In the genomic region with DNA sequence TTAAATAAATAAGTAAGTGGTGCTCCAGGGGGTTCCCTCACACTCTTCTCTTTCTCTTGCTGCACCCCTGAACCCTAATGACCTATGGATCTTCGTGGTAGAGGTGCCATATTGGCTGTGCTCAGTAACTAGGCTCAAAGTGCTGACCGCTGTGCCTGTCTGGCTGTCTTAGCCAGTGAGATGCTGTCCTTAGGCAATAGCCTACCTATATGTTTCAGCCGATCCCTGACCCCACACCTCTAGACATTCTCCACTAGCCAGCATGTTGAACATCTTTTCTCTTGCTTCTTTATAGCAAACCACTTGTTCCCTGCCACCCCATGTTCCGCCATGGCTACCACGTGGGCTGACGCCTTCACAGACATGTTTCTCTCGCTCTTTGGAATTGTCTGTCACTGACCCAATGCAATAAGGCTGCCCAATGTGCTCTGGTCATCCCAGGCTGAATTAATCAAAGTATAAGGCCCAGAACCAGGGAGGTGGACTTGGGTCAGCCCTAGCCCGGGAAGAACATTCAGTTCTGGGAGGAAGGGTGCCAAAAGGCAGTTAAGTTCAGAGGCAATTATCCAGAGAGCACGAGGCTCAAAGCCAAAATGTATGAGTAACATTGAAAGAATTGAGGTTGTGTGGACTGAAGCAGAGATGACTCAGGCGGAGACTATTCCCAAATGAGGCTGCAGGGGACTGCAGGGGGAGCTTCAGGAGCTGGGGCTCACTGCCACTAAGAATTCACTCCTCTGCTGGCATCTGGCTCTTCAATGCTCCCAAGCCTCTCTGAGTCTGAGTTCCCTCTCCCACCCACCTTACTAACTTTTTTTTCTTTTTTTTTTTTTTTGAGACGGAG, we compare ENCODE assay signal across 9 cellular contexts. TPM values are rescaled to one million over a fixed set of nuclear protein-coding genes. Genes with fewer than 3 reads are reported as not detected.
DNase-seq lines count a peak whose midpoint lies in the region; ATAC-seq and TF ChIP-seq lines count a peak whose summit lies in the region.
"Had no signal": no experiment of that assay in that cellular context is flagged by ENCODE, and none has a peak within 500 bp of the region (broad histone marks: within the 10 kb centered on the region; RNA-seq: fewer than 3 reads in every experiment).

No MANE protein-coding gene starts in this region.

- H3K4me3 Mint-ChIP-seq in activated CD8-positive, alpha-beta memory T cell treated with anti-CD3 and anti-CD28 coated beads, Interleukin-2, amount 10 ng/mL, durations not matched to agents 7 days and 5 days = no peak overlapping the region
- no peak overlapping the region for H3K4me3 Mint-ChIP-seq in CD8-positive, alpha-beta memory T cell
- H3K4me3 Mint-ChIP-seq: memory B cell had no signal

- H3K9me3 ChIP-seq in CD8-positive, alpha-beta memory T cell (ENCODE audit: low read length) = no peaks in the 10 kb centered on the region

- no peak overlapping the region for H3K4me3 ChIP-seq in CD8-positive, alpha-beta memory T cell (ENCODE audit: low read length)

- no peaks in the 10 kb centered on the region for H3K27me3 ChIP-seq in CD8-positive, alpha-beta memory T cell (ENCODE audit: insufficient read depth, low read length, poor library complexity, severe bottlenecking)

- no peaks in the 10 kb centered on the region for H3K4me1 ChIP-seq in CD8-positive, alpha-beta memory T cell (ENCODE audit: insufficient read depth, low read length)

- CTCF ChIA-PET in activated CD8-positive, alpha-beta memory T cell treated with anti-CD3 and anti-CD28 coated beads, Interleukin-2, amount 10 ng/mL, durations not matched to agents 7 days and 5 days (lab: Charles Lee) = interaction anchor here (0.6 kb wide), 1 partner anchor 1059 kb away, joined by 3 read pairs; no protein-coding TSS in a partner anchor
- CTCF ChIA-PET in CD8-positive, alpha-beta memory T cell (lab: Charles Lee) = no interaction called here

- H3K27me3 Mint-ChIP-seq in activated CD8-positive, alpha-beta memory T cell treated with anti-CD3 and anti-CD28 coated beads, Interleukin-2, amount 10 ng/mL, durations not matched to agents 7 days and 5 days = peaks cover 9% of the 10 kb centered on the region
- H3K27me3 Mint-ChIP-seq in CD8-positive, alpha-beta memory T cell = peaks cover 8 to 13% of the 10 kb centered on the region in 2 donors

- peaks cover 3% of the 10 kb centered on the region for H3K4me1 Mint-ChIP-seq in activated CD8-positive, alpha-beta memory T cell treated with anti-CD3 and anti-CD28 coated beads, Interleukin-2, amount 10 ng/mL, durations not matched to agents 7 days and 5 days
- H3K4me1 Mint-ChIP-seq in CD8-positive, alpha-beta memory T cell = no peaks in the 10 kb centered on the region
- H3K4me1 Mint-ChIP-seq: memory B cell had no signal

- H3K36me3 ChIP-seq in CD8-positive, alpha-beta memory T cell (ENCODE audit: insufficient read depth, low read length) = no peaks in the 10 kb centered on the region

- H3K9me3 Mint-ChIP-seq in activated CD8-positive, alpha-beta memory T cell treated with anti-CD3 and anti-CD28 coated beads, Interleukin-2, amount 10 ng/mL, durations not matched to agents 7 days and 5 days (ENCODE audit: low read depth) = no peaks in the 10 kb centered on the region
- H3K9me3 Mint-ChIP-seq in CD8-positive, alpha-beta memory T cell = no peaks in the 10 kb centered on the region
- H3K9me3 Mint-ChIP-seq: memory B cell had no signal

- peak; percentile 98 for ATAC-seq in SK-N-SH treated with all-trans-retinoic acid at 6 μM for 48 hours
- ATAC-seq in activated CD8-positive, alpha-beta memory T cell treated with anti-CD3 and anti-CD28 coated beads, Interleukin-2, amount 10 ng/mL, durations not matched to agents 7 days and 5 days = no peak

- POLR2A ChIA-PET in CD8-positive, alpha-beta memory T cell (lab: Charles Lee) = no interaction called here

- intact Hi-C loops in posterior vena cava (cut with DNase I) = no loop called here

- H3K36me3 Mint-ChIP-seq in activated CD8-positive, alpha-beta memory T cell treated with anti-CD3 and anti-CD28 coated beads, Interleukin-2, amount 10 ng/mL, durations not matched to agents 7 days and 5 days = no peaks in the 10 kb centered on the region
- H3K36me3 Mint-ChIP-seq in CD8-positive, alpha-beta memory T cell = no peaks in the 10 kb centered on the region
- H3K36me3 Mint-ChIP-seq: memory B cell had no signal

- in situ Hi-C loops in G401 (cut with HindIII; ENCODE audit: low sequenced_read_pairs) = no loop called here

- DNase-seq in G401 (ENCODE audit: low spot score) (peak; percentile 65), globus pallidus (ENCODE audit: low spot score) (peak; percentile 53), posterior vena cava (ENCODE audit: low spot score) (peak; percentile 89), NCI-H774 (lab: John Stamatoyannopoulos, UW) (no peak), NCI-H1048 (lab: John Stamatoyannopoulos, UW) (no peak)
- no peak for DNase-seq in activated CD8-positive, alpha-beta memory T cell treated with anti-CD3 and anti-CD28 coated beads, Interleukin-2, amount 10 ng/mL, durations not matched to agents 7 days and 5 days
- no peak for DNase-seq in CD8-positive, alpha-beta memory T cell

- no peak overlapping the region for H3K27ac Mint-ChIP-seq in activated CD8-positive, alpha-beta memory T cell treated with anti-CD3 and anti-CD28 coated beads, Interleukin-2, amount 10 ng/mL, durations not matched to agents 7 days and 5 days
- peak overlapping the region in 1 of 8 donors; percentile 30 for H3K27ac Mint-ChIP-seq in CD8-positive, alpha-beta memory T cell
- H3K27ac Mint-ChIP-seq: memory B cell had no signal

- H3K27ac ChIP-seq in CD8-positive, alpha-beta memory T cell (ENCODE audit: low read depth, low read length) = no peak overlapping the region

TF ChIP-seq in SK-N-SH treated with all-trans-retinoic acid at 6 μM for 48 hours, 23 proteins besides CTCF, POLR2A, EP300 and RAD21:
- TF ChIP-seq CSDC2 (CRISPR knock-in tag; IDR thresholded peaks at IDR 0.05) (0 out of 2 replicates have a peak, but pooled peaks have one; percentile 57), ZNF70 (CRISPR knock-in tag; IDR thresholded peaks at IDR 0.05) (peak; percentile 98), ISL1 (CRISPR knock-in tag; IDR thresholded peaks at IDR 0.05) (peak; percentile 77), ZFP3 (CRISPR knock-in tag; IDR thresholded peaks at IDR 0.05) (peak; percentile 75), TOX (CRISPR knock-in tag; IDR thresholded peaks at IDR 0.05; ENCODE audit: borderline replicate concordance) (no peak)

RNA-seq across cellular contexts. Expression of a gene that starts 28.7 kb away (rescaled TPM):
- total RNA-seq in G401 (2014; rRNA removed; shearing (Covaris generic)) = 11.4 and 14.4 TPM in 2 replicates
- total RNA-seq in posterior vena cava = 10 to 100 TPM; 51.7 to 58.3 TPM
- 10 to 100 TPM; 38.9 to 39.6 TPM for total RNA-seq in activated CD8-positive, alpha-beta memory T cell treated with anti-CD3 and anti-CD28 coated beads, Interleukin-2, amount 10 ng/mL, durations not matched to agents 7 days and 5 days
- 10 to 100 TPM; 40.4 to 44.0 TPM for total RNA-seq in CD8-positive, alpha-beta memory T cell
- 11.4 TPM for polyA plus RNA-seq in CD8-positive, alpha-beta memory T cell

Comparison
In these comparisons a context has a peak if more than half of its experiments do, and no peak if none do; other contexts are left out.
1. DNase-seq: peak in G401 (single experiment), globus pallidus (single experiment) and posterior vena cava (single experiment); none in activated CD8-positive, alpha-beta memory T cell treated with anti-CD3 and anti-CD28 coated beads, Interleukin-2, amount 10 ng/mL, durations not matched to agents 7 days and 5 days (single experiment), NCI-H774 (single experiment), NCI-H1048 (single experiment) and CD8-positive, alpha-beta memory T cell (0 of 5).